20 cellular contexts compared by ENCODE assay signal in the genomic region with DNA sequence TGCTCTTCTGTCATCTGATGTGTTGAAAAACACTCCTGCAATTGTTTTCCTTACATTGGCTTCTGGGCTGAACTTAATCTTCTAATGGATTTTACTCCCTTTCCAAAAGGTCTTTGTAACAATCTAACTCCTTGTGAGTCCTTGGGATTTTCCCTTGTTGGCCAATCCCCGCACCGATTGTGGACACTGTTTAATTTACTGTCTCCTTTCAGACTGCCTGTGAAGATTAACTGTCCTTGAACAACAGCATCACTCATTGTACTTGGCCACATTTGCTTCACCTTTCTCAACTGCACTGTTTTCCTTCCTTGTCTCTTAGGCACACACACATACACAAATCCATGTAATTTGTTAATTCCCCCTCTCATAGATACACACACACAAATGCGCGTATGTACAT.
DNase-seq lines count a peak whose midpoint lies in the region; TF ChIP-seq lines count a peak whose summit lies in the region.
"Had no signal": no experiment of that assay in that cellular context is flagged by ENCODE, and none has a peak within 500 bp of the region (broad histone marks: within the 10 kb centered on the region; RNA-seq: fewer than 3 reads in every experiment).

No MANE protein-coding gene starts in this region.

- no peaks in the 10 kb centered on the region for H3K9me3 ChIP-seq in WERI-Rb-1 (ENCODE audit: severe bottlenecking)

- TF ChIP-seq CTCF in HL-60 (IDR thresholded peaks at IDR 0.05; ENCODE audit: insufficient read depth, low read length) = no peak
- no peak for TF ChIP-seq CTCF in WERI-Rb-1 (IDR thresholded peaks at IDR 0.05; ENCODE audit: low read depth, low read length)

- H3K4me3 ChIP-seq in HL-60 (replicated peaks; ENCODE audit: insufficient read depth, low read length) (no peak overlapping the region), WERI-Rb-1 (ENCODE audit: low read depth, low read length) (no peak overlapping the region)
- H3K4me3 ChIP-seq: K562, MG63, PC-9 had no signal

- H3K27ac ChIP-seq in HL-60 (replicated peaks) (peak overlapping the region; percentile 79), WERI-Rb-1 (peak overlapping the region; percentile 46)
- H3K27ac ChIP-seq: PC-9, RWPE1 had no signal

- no peaks in the 10 kb centered on the region for H3K36me3 ChIP-seq in WERI-Rb-1
- H3K36me3 ChIP-seq: MG63 had no signal

- DNase-seq in HL-60 (ENCODE audit: low read depth in 1 of 2, low spot score in 1 of 2) = no peak
- peak; percentile 90 for DNase-seq in WERI-Rb-1
- peak; percentile 31 for DNase-seq in iris pigment epithelial cell (ENCODE audit: low read depth)
- peak; percentile 26 for DNase-seq in renal cortical epithelial cell (ENCODE audit: low read depth)
- no peak for DNase-seq in effector CD8-positive, alpha-beta T cell (lab: John Stamatoyannopoulos, UW)
- DNase-seq in DMS53 (lab: John Stamatoyannopoulos, UW) = no peak
- no peak for DNase-seq in GDM1 (lab: John Stamatoyannopoulos, UW)
- DNase-seq: Caco-2; CD4-positive, alpha-beta T cell; GOT3; MG63; NCI-H1048; NCI-H1417 treated with DMSO at 0.1 percent for 48 hours; NCI-H187; NCI-H446; NCI-H69; PC-9; SHP77 treated with DMSO at 0.1 percent for 48 hours had no signal

- no peaks in the 10 kb centered on the region for H3K27me3 ChIP-seq in HL-60 (ENCODE audit: insufficient read depth, poor library complexity, severe bottlenecking)
- H3K27me3 ChIP-seq in WERI-Rb-1 (ENCODE audit: insufficient read depth, low read depth, severe bottlenecking) = no peaks in the 10 kb centered on the region

Comparison
In these comparisons a context has a peak if more than half of its experiments do, and no peak if none do; other contexts are left out.
1. DNase-seq: peak in WERI-Rb-1 (single experiment), iris pigment epithelial cell (single experiment) and renal cortical epithelial cell (single experiment); none in HL-60 (0 of 2), effector CD8-positive, alpha-beta T cell (single experiment), DMS53 (single experiment) and GDM1 (single experiment).